18 cellular contexts compared by ENCODE assay signal in the genomic region with DNA sequence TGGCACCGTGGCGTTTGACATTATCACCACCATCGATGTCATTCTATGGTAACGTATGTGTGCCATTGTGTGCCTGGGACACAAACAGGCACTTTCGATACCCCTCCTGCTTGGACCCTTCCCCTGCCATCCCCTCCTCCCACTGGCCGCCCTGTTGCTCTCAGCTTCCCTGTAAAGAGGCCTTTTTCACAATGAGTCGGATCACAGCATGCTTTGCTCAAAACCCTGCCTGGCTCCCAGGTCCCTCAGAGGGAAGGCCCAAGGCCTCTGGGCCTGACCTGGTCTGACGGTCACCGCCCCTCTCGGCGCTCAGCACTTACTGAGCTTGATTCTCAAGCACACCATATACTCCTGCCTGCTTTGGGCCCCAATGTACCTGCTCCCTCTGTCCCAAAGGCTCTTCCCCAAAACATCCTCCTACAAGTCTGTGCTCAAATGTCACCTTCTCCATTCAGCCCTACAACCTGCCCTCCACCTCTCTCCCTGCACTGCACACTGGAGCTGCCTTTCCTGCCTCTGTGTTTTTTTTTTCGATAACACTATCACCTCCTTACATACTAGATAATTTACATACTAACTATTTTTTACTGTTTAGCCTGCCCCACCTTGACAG.
DNase-seq lines count a peak whose midpoint lies in the region; ATAC-seq, FAIRE-seq and TF ChIP-seq lines count a peak whose summit lies in the region.
"Had no signal": no experiment of that assay in that cellular context is flagged by ENCODE, and none has a peak within 500 bp of the region (broad histone marks: within the 10 kb centered on the region; RNA-seq: fewer than 3 reads in every experiment).

No MANE protein-coding gene starts in this region.

- in situ Hi-C loops in Panc1 (cut with HindIII; ENCODE audit: low pct_unique_long_range_greater_than_20kb, low sequenced_read_pairs): loop anchor here (25.0 kb wide), 1 partner anchor 287 kb away; no protein-coding TSS in a partner anchor
- in situ Hi-C loops in GM12878 (cut with MboI): loop anchor here (5.0 to 25.0 kb wide), 6 partner anchors 38 to 1863 kb away; a partner anchor contains a TSS
- in situ Hi-C loops in G401 (cut with HindIII; ENCODE audit: low sequenced_read_pairs): no loop called here

- no peak overlapping the region for H3K4me3 Mint-ChIP-seq in type B pancreatic cell
- H3K4me3 Mint-ChIP-seq in activated CD4-positive, alpha-beta T cell treated with anti-CD3 and anti-CD28 coated beads, Interleukin-2, amount 10 ng/mL, durations not matched to agents 7 days and 5 days: no peak overlapping the region
- H3K4me3 Mint-ChIP-seq: CD14-positive monocyte, T-cell had no signal

- no peak for TF ChIP-seq EP300 in GM12878 (IDR thresholded peaks at IDR 0.05; ENCODE audit: borderline replicate concordance in 1 of 2, control insufficient read depth in 1 of 2, low read depth in 2 of 2, low read length in 2 of 2)

- H3K27ac ChIP-seq in Panc1 (ENCODE audit: low read length) (peak overlapping the region; percentile 92), GM12878 (ENCODE audit: control insufficient read depth, insufficient read depth) (peak overlapping the region; percentile 95)

- H3K36me3 Mint-ChIP-seq in type B pancreatic cell: peaks cover 24% of the 10 kb centered on the region
- no peaks in the 10 kb centered on the region for H3K36me3 Mint-ChIP-seq in activated CD4-positive, alpha-beta T cell treated with anti-CD3 and anti-CD28 coated beads, Interleukin-2, amount 10 ng/mL, durations not matched to agents 7 days and 5 days (ENCODE audit: low read depth)
- H3K36me3 Mint-ChIP-seq: CD14-positive monocyte, T-cell had no signal

- peak overlapping the region; percentile 52 for H3K27ac Mint-ChIP-seq in type B pancreatic cell
- H3K27ac Mint-ChIP-seq in activated CD4-positive, alpha-beta T cell treated with anti-CD3 and anti-CD28 coated beads, Interleukin-2, amount 10 ng/mL, durations not matched to agents 7 days and 5 days: no peak overlapping the region
- H3K27ac Mint-ChIP-seq: CD14-positive monocyte, T-cell had no signal

- DNase-seq in GM12892 (ENCODE audit: insufficient read length) (no peak), Panc1 (ENCODE audit: low read depth, low spot score) (no peak), GM12878 (ENCODE audit: low read depth, low spot score) (no peak), type B pancreatic cell (ENCODE audit: extremely low spot score, unreplicated experiment) (no peak), G401 (ENCODE audit: low spot score) (no peak), KG1 (lab: John Stamatoyannopoulos, UW) (no peak)
- DNase-seq in activated CD4-positive, alpha-beta T cell treated with anti-CD3 and anti-CD28 coated beads, Interleukin-2, amount 10 ng/mL, durations not matched to agents 7 days and 5 days: no peak
- no peak for DNase-seq in stimulated activated CD4-positive, alpha-beta T cell treated with anti-CD3 and anti-CD28 coated beads, Interleukin-4, amount 100 ng/mL, for 24 hours
- DNase-seq: GF-D8, H7, NCI-H1417 treated with DMSO at 0.1 percent for 48 hours, NCI-H1930, NCI-H345, NCI-H526, SIG-M5, T-cell had no signal

- no peaks in the 10 kb centered on the region for H3K9me3 Mint-ChIP-seq in type B pancreatic cell
- no peaks in the 10 kb centered on the region for H3K9me3 Mint-ChIP-seq in activated CD4-positive, alpha-beta T cell treated with anti-CD3 and anti-CD28 coated beads, Interleukin-2, amount 10 ng/mL, durations not matched to agents 7 days and 5 days
- H3K9me3 Mint-ChIP-seq: T-cell had no signal

- TF ChIP-seq CTCF in Panc1 (IDR thresholded peaks at IDR 0.05) (no peak), GM12878 (IDR thresholded peaks at IDR 0.05 in 2 of 3, conservative IDR thresholded peaks at IDR 0.05 in 1 of 3; ENCODE audit: control insufficient read depth in 2 of 3, extremely low read depth in 1 of 3, insufficient read depth in 1 of 3, low read depth in 3 of 3, low read length in 3 of 3) (no peak), type B pancreatic cell (conservative IDR thresholded peaks at IDR 0.05) (no peak)

- BruUV-seq in Panc1 (replicated peaks; lab: Mats Ljungman, UMichigan): TSS peak; percentile 19
- no TSS peak for BruUV-seq in GM12878 (replicated peaks; lab: Mats Ljungman, UMichigan)

- H3K9me3 ChIP-seq in Panc1 (ENCODE audit: control insufficient read depth, insufficient read depth, low read depth, low read length) (no peaks in the 10 kb centered on the region), GM12878 (replicated peaks; ENCODE audit: control insufficient read depth, insufficient read depth, low read length) (no peaks in the 10 kb centered on the region)

- H4K20me1 ChIP-seq in GM12878 (ENCODE audit: control insufficient read depth, insufficient read depth): no peaks in the 10 kb centered on the region

- H3K4me1 ChIP-seq in Panc1 (ENCODE audit: control insufficient read depth, insufficient read depth, low read length) (peaks cover 92% of the 10 kb centered on the region), GM12878 (ENCODE audit: control insufficient read depth, insufficient read depth, low read length) (peaks cover 58% of the 10 kb centered on the region)

- TF ChIP-seq POLR2A in GM12892 (IDR thresholded peaks at IDR 0.05; ENCODE audit: low read depth, low read length) (no peak), GM12878 (IDR thresholded peaks at IDR 0.05; ENCODE audit: low read depth, low read length) (no peak)

- H3K4me2 ChIP-seq in GM12878 (ENCODE audit: control insufficient read depth, insufficient read depth): peak overlapping the region; percentile 48

- POLR2A ChIA-PET in Panc1 (lab: Charles Lee): interaction anchor here (0.7 to 0.8 kb wide), 2 partner anchors 88 to 90 kb away, joined by 3 to 4 read pairs; no protein-coding TSS in a partner anchor
- POLR2A ChIA-PET in GM12878 (lab: Charles Lee): interaction anchor here (0.8 to 9.6 kb wide), 11 partner anchors 17 to 420 kb away, joined by 3 to 170 read pairs (median 5); a partner anchor contains a TSS
- POLR2A ChIA-PET in activated CD4-positive, alpha-beta T cell treated with anti-CD3 and anti-CD28 coated beads, Interleukin-2, amount 10 ng/mL, durations not matched to agents 7 days and 5 days (lab: Charles Lee): no interaction called here

- no peak for TF ChIP-seq RAD21 in GM12878 (IDR thresholded peaks at IDR 0.05; ENCODE audit: insufficient read depth, low read depth, low read length)

- peaks cover 22% of the 10 kb centered on the region for H3K79me2 ChIP-seq in GM12878 (ENCODE audit: control insufficient read depth, insufficient read depth, low read length)

- peak overlapping the region; percentile 76 for H3K9ac ChIP-seq in GM12878 (ENCODE audit: control insufficient read depth, insufficient read depth, low read length)

- CTCF ChIA-PET in Panc1 (lab: Charles Lee): interaction anchor here (0.5 kb wide), 1 partner anchor 1658 kb away, joined by 5 read pairs; no protein-coding TSS in a partner anchor
- CTCF ChIA-PET in GM12878 (lab: Yijun Ruan, JAX): interaction anchor here (0.5 to 9.8 kb wide), 8 partner anchors 13 to 115 kb away, joined by 3 to 101 read pairs (median 10); no protein-coding TSS in a partner anchor
- CTCF ChIA-PET in activated CD4-positive, alpha-beta T cell treated with anti-CD3 and anti-CD28 coated beads, Interleukin-2, amount 10 ng/mL, durations not matched to agents 7 days and 5 days (lab: Charles Lee): interaction anchor here (0.6 kb wide), 1 partner anchor 133 kb away, joined by 3 read pairs; no protein-coding TSS in a partner anchor

- SMC1A ChIA-PET in GM12878 (lab: Charles Lee; ENCODE audit: uncharacterized antibody, unreplicated experiment): interaction anchor here (0.6 to 12.7 kb wide), 13 partner anchors 15 to 303 kb away, joined by 3 to 335 read pairs (median 9); a partner anchor contains a TSS

- ATAC-seq in Panc1 (no peak), GM12878 (no peak)
- ATAC-seq: SK-N-SH treated with all-trans-retinoic acid at 6 μM for 48 hours, T-cell had no signal

- peaks cover 75% of the 10 kb centered on the region for H3K4me1 Mint-ChIP-seq in type B pancreatic cell (ENCODE audit: unreplicated experiment)
- peaks cover 7% of the 10 kb centered on the region for H3K4me1 Mint-ChIP-seq in activated CD4-positive, alpha-beta T cell treated with anti-CD3 and anti-CD28 coated beads, Interleukin-2, amount 10 ng/mL, durations not matched to agents 7 days and 5 days
- H3K4me1 Mint-ChIP-seq: CD14-positive monocyte had no signal

- FAIRE-seq in GM12892 (lab: Jason Lieb, UNC): peak; percentile 65
- FAIRE-seq in GM12878 (lab: Jason Lieb, UNC): no peak

- H3K4me3 ChIP-seq in Panc1 (ENCODE audit: low read depth in 2 of 2, low read length in 2 of 2) (no peak overlapping the region), GM12878 (peak overlapping the region; percentile 49; the same call in 1 of the 2 replicates)

- 91% methylated on average over 12 of the region's 12 CpGs for WGBS in GM12878 (ENCODE audit: insufficient coverage, insufficient replicate concordance, low lambda C conversion rate, missing lambda C conversion rate)

- no peak overlapping the region for H2AFZ ChIP-seq in GM12878 (ENCODE audit: control insufficient read depth, low read depth, low read length)

- intact Hi-C loops in Panc1 (cut with micrococcal nuclease; ENCODE audit: unreplicated experiment) (loop anchor here (5.0 kb wide), 1 partner anchor 302 kb away; a partner anchor contains a TSS), GM12878 (cut with micrococcal nuclease; ENCODE audit: unreplicated experiment) (loop anchor here (5.0 kb wide), 1 partner anchor 178 kb away; no protein-coding TSS in a partner anchor)

- H3K36me3 ChIP-seq in Panc1 (ENCODE audit: control insufficient read depth, insufficient read depth, low read length) (peaks cover 4% of the 10 kb centered on the region; the same call in 1 of the 2 replicates), GM12878 (ENCODE audit: control insufficient read depth in 2 of 2, insufficient read depth in 2 of 2, low read length in 1 of 2) (peaks cover 0 to 2% of the 10 kb centered on the region in 2 experiments; a peak in 1 of 4 replicates)

- no peaks in the 10 kb centered on the region for H3K27me3 Mint-ChIP-seq in type B pancreatic cell
- H3K27me3 Mint-ChIP-seq in activated CD4-positive, alpha-beta T cell treated with anti-CD3 and anti-CD28 coated beads, Interleukin-2, amount 10 ng/mL, durations not matched to agents 7 days and 5 days: no peaks in the 10 kb centered on the region
- H3K27me3 Mint-ChIP-seq: T-cell had no signal

- H3K27me3 ChIP-seq in Panc1 (ENCODE audit: control insufficient read depth, insufficient read depth, low read length): no peaks in the 10 kb centered on the region
- no peaks in the 10 kb centered on the region for H3K27me3 ChIP-seq in GM12878 (replicated peaks in 1 of 2; ENCODE audit: control insufficient read depth in 2 of 2, insufficient read depth in 2 of 2, low read length in 1 of 2)

- RAD21 ChIA-PET in GM12878 (lab: Charles Lee; ENCODE audit: unreplicated experiment): interaction anchor here (0.8 to 11.4 kb wide), 12 partner anchors 18 to 419 kb away, joined by 3 to 361 read pairs (median 16); a partner anchor contains a TSS

TF ChIP-seq in GM12878, 131 proteins besides CTCF, POLR2A, EP300 and RAD21 (continues in another document):
- TF ChIP-seq CHD2 (IDR thresholded peaks at IDR 0.05; ENCODE audit: borderline replicate concordance, low read depth, low read length) (0 out of 2 replicates have a peak, but pooled peaks have one; percentile 23), MXI1 (IDR thresholded peaks at IDR 0.05; ENCODE audit: low read depth, low read length) (no peak)
